Comparison of ENCODE assay signal across 8 cellular contexts in genomic region chr1:1136547-1137230, GRCh38. TPM values are rescaled to one million over a fixed set of nuclear protein-coding genes. Genes with fewer than 3 reads are reported as not detected.
DNase-seq lines count a peak whose midpoint lies in the region; ATAC-seq and FAIRE-seq lines count a peak whose summit lies in the region.
"Had no signal": no experiment of that assay in that cellular context is flagged by ENCODE, and none has a peak within 500 bp of the region (broad histone marks: within the 10 kb centered on the region; RNA-seq: fewer than 3 reads in every experiment).

No MANE protein-coding gene starts in this region.

- peaks cover 0 to 9% of the 10 kb centered on the region in 2 experiments for H3K36me3 ChIP-seq in mesenchymal stem cell (ENCODE audit: control insufficient read depth in 1 of 2, insufficient read depth in 2 of 2, low read depth in 1 of 2, low read length in 2 of 2)
- H3K36me3 ChIP-seq: neutrophil had no signal

- H4K91ac ChIP-seq in mesenchymal stem cell (ENCODE audit: low read length): no peak overlapping the region

- H2BK12ac ChIP-seq in mesenchymal stem cell (ENCODE audit: low read length in 2 of 2): no peak overlapping the region

- H3K4me1 Mint-ChIP-seq in activated naive CD8-positive, alpha-beta T cell treated with anti-CD3 and anti-CD28 coated beads for 36 hours: peaks cover 8% of the 10 kb centered on the region

- H3K27ac Mint-ChIP-seq in activated naive CD8-positive, alpha-beta T cell treated with anti-CD3 and anti-CD28 coated beads for 36 hours: no peak overlapping the region

- H4K8ac ChIP-seq in mesenchymal stem cell (ENCODE audit: low read length): no peak overlapping the region

- no peak overlapping the region for H2BK15ac ChIP-seq in mesenchymal stem cell (ENCODE audit: low read depth, poor library complexity, severe bottlenecking)

- H3K27me3 ChIP-seq in mesenchymal stem cell (ENCODE audit: control insufficient read depth in 1 of 2, insufficient read depth in 1 of 2, low read length in 2 of 2): peaks cover 3 to 50% of the 10 kb centered on the region in 2 experiments

- no peak overlapping the region for H3K4me2 ChIP-seq in mesenchymal stem cell (ENCODE audit: low read length, poor library complexity, severe bottlenecking)

- no peak overlapping the region for H3K14ac ChIP-seq in mesenchymal stem cell (ENCODE audit: low read length in 2 of 2)

- peaks cover 11% of the 10 kb centered on the region for H3K79me1 ChIP-seq in mesenchymal stem cell (replicated peaks; ENCODE audit: low read length, poor library complexity, severe bottlenecking)

- H3K27me3 Mint-ChIP-seq in activated naive CD8-positive, alpha-beta T cell treated with anti-CD3 and anti-CD28 coated beads for 36 hours: no peaks in the 10 kb centered on the region

- no peak overlapping the region for H2BK120ac ChIP-seq in mesenchymal stem cell (ENCODE audit: low read depth, low read length)

- H3K23ac ChIP-seq in mesenchymal stem cell (ENCODE audit: low read length in 2 of 2): no peak overlapping the region

- H3K4me3 Mint-ChIP-seq in activated naive CD8-positive, alpha-beta T cell treated with anti-CD3 and anti-CD28 coated beads for 36 hours: no peak overlapping the region

- FAIRE-seq in urothelium cell line (lab: Jason Lieb, UNC): no peak

- no peaks in the 10 kb centered on the region for H3K36me3 Mint-ChIP-seq in activated naive CD8-positive, alpha-beta T cell treated with anti-CD3 and anti-CD28 coated beads for 36 hours

- H3K27ac ChIP-seq in skin epidermis (peak overlapping the region in 7 of 21 experiments; percentile 7 to 80 (median 55)), mesenchymal stem cell (ENCODE audit: low read length, poor library complexity, severe bottlenecking) (no peak overlapping the region)
- H3K27ac ChIP-seq: neutrophil had no signal

- no peak overlapping the region for H3K9ac ChIP-seq in mesenchymal stem cell (ENCODE audit: low read length)

- H3K4me3 ChIP-seq in skin epidermis: peak overlapping the region; percentile 0 to 22 (median 9)
- H3K4me3 ChIP-seq in mesenchymal stem cell (ENCODE audit: insufficient read depth in 1 of 2, low read depth in 1 of 2, low read length in 2 of 2): no peak overlapping the region

- no peak overlapping the region for H2BK5ac ChIP-seq in mesenchymal stem cell (ENCODE audit: low read depth, low read length, poor library complexity, severe bottlenecking)

- WGBS in mesenchymal stem cell: 36% methylated on average over 26 of the region's 48 CpGs

- H2AK5ac ChIP-seq in mesenchymal stem cell (ENCODE audit: low read length, severe bottlenecking): no peak overlapping the region

- DNase-seq in NCI-H1417 treated with DMSO at 0.1 percent for 48 hours (lab: John Stamatoyannopoulos, UW) (peak; percentile 48), urothelium cell line (ENCODE audit: low spot score) (no peak), mesenchymal stem cell (no peak), SIG-M5 treated with dmso at 0.1 percent for 504 hours (lab: John Stamatoyannopoulos, UW; ENCODE audit: unreplicated experiment) (no peak)
- peak; percentile 43 for DNase-seq in activated naive CD8-positive, alpha-beta T cell treated with anti-CD3 and anti-CD28 coated beads for 36 hours

- H3K4ac ChIP-seq in mesenchymal stem cell (ENCODE audit: low read depth in 1 of 2, low read length in 2 of 2): no peak overlapping the region

- peak; percentile 29 for ATAC-seq in GM21423 (IDR thresholded peaks at IDR 0.05; ENCODE audit: unreplicated experiment)

- H3K9me3 Mint-ChIP-seq in activated naive CD8-positive, alpha-beta T cell treated with anti-CD3 and anti-CD28 coated beads for 36 hours: no peaks in the 10 kb centered on the region

- H3K9me3 ChIP-seq in mesenchymal stem cell (ENCODE audit: control insufficient read depth, low read length): no peaks in the 10 kb centered on the region
- H3K9me3 ChIP-seq: neutrophil had no signal

- H3K18ac ChIP-seq in mesenchymal stem cell (ENCODE audit: low read depth in 1 of 2, low read length in 2 of 2): no peak overlapping the region

- no peak overlapping the region for H2AFZ ChIP-seq in mesenchymal stem cell (ENCODE audit: low read depth, low read length)

- H3K4me1 ChIP-seq in mesenchymal stem cell (ENCODE audit: control insufficient read depth, insufficient read depth, low read depth, low read length): peaks cover 41% of the 10 kb centered on the region

RNA-seq across cellular contexts. Expression of gene C1orf159, which starts 20.8 kb away (rescaled TPM):
- 10 to 100 TPM; 18.9 to 19.0 TPM for total RNA-seq in activated naive CD8-positive, alpha-beta T cell treated with anti-CD3 and anti-CD28 coated beads for 36 hours
- polyA plus RNA-seq in mesenchymal stem cell (2013, experiment 1 of 2): 7.6 TPM
- polyA plus RNA-seq in mesenchymal stem cell (2013, experiment 2 of 2): 7.7 TPM

RNA-seq across cellular contexts. Expression of gene TTLL10, which starts 37.0 kb away (rescaled TPM):
- not detected for total RNA-seq in activated naive CD8-positive, alpha-beta T cell treated with anti-CD3 and anti-CD28 coated beads for 36 hours
- not detected for polyA plus RNA-seq in mesenchymal stem cell (2013, experiment 1 of 2)
- not detected for polyA plus RNA-seq in mesenchymal stem cell (2013, experiment 2 of 2)

Comparison
In these comparisons a context has a peak if more than half of its experiments do, and no peak if none do; other contexts are left out.
1. DNase-seq: peak in NCI-H1417 treated with DMSO at 0.1 percent for 48 hours (single experiment) and activated naive CD8-positive, alpha-beta T cell treated with anti-CD3 and anti-CD28 coated beads for 36 hours (single experiment); none in urothelium cell line (single experiment), mesenchymal stem cell (single experiment) and SIG-M5 treated with dmso at 0.1 percent for 504 hours (single experiment).
2. H3K4me3 ChIP-seq: peak in skin epidermis (7 of 7); none in mesenchymal stem cell (0 of 2).